ENCODE assay signal across 15 cellular contexts in genomic region chr1:54681396-54681795, GRCh38. TPM values are rescaled to one million over a fixed set of nuclear protein-coding genes. Genes with fewer than 3 reads are reported as not detected.
A peak's percentile ranks its signal among the peaks of the same experiment; 100 is the strongest.
DNase-seq lines count a peak whose midpoint lies in the region; ATAC-seq and TF ChIP-seq lines count a peak whose summit lies in the region.
"Had no signal": no experiment of that assay in that cellular context is flagged by ENCODE, and none has a peak within 500 bp of the region (broad histone marks: within the 10 kb centered on the region; RNA-seq: fewer than 3 reads in every experiment).

No MANE protein-coding gene starts in this region.

- H3K27me3 ChIP-seq in brain microvascular endothelial cell (replicated peaks) (no peaks in the 10 kb centered on the region), spleen (replicated peaks in 1 of 7) (no peaks in the 10 kb centered on the region)
- H3K27me3 ChIP-seq: pancreas had no signal

- H3K27ac ChIP-seq in brain microvascular endothelial cell (no peak overlapping the region), spleen (no peak overlapping the region)
- H3K27ac ChIP-seq: pancreas had no signal

- no peaks in the 10 kb centered on the region for H3K4me1 ChIP-seq in spleen
- H3K4me1 ChIP-seq: pancreas had no signal

- H3K36me3 Mint-ChIP-seq in activated naive CD8-positive, alpha-beta T cell treated with anti-CD3 and anti-CD28 coated beads, Interleukin-2, amount 50 U/mL, for 24 hours (ENCODE audit: low read depth) = no peaks in the 10 kb centered on the region
- H3K36me3 Mint-ChIP-seq in activated naive CD8-positive, alpha-beta T cell treated with anti-CD3 and anti-CD28 coated beads for 36 hours = no peaks in the 10 kb centered on the region

- H3K36me3 ChIP-seq in brain microvascular endothelial cell (replicated peaks) = no peaks in the 10 kb centered on the region
- H3K36me3 ChIP-seq in spleen = no peaks in the 10 kb centered on the region
- H3K36me3 ChIP-seq: pancreas had no signal

- ATAC-seq in activated naive CD8-positive, alpha-beta T cell treated with anti-CD3 and anti-CD28 coated beads, Interleukin-2, amount 50 U/mL, for 24 hours = peak; percentile 29
- ATAC-seq: stimulated activated naive CD8-positive, alpha-beta T cell treated with anti-CD3 and anti-CD28 coated beads, Interleukin-15, amount 100 ng/mL, for 72 hours had no signal

- no peak for TF ChIP-seq POLR2A in spleen (IDR thresholded peaks at IDR 0.05)

- no peaks in the 10 kb centered on the region for H3K9me3 ChIP-seq in spleen
- H3K9me3 ChIP-seq: pancreas had no signal

- TF ChIP-seq CTCF in brain microvascular endothelial cell (IDR thresholded peaks at IDR 0.05; ENCODE audit: low read depth, low read length, missing control alignments) = no peak
- TF ChIP-seq CTCF in spleen (IDR thresholded peaks at IDR 0.05 in 8 of 11, conservative IDR thresholded peaks at IDR 0.05 in 3 of 11) = no peak

- no peak overlapping the region for H3K4me3 ChIP-seq in brain microvascular endothelial cell (ENCODE audit: low read depth, low read length)
- H3K4me3 ChIP-seq in spleen = no peak overlapping the region
- H3K4me3 ChIP-seq: pancreas had no signal

- no peak overlapping the region for H3K27ac Mint-ChIP-seq in activated naive CD8-positive, alpha-beta T cell treated with anti-CD3 and anti-CD28 coated beads, Interleukin-2, amount 50 U/mL, for 24 hours
- no peak overlapping the region for H3K27ac Mint-ChIP-seq in activated naive CD8-positive, alpha-beta T cell treated with anti-CD3 and anti-CD28 coated beads for 36 hours
- H3K27ac Mint-ChIP-seq: activated B cell treated with CpG ODN at 0.5 μM for 24 hours; stimulated activated naive CD8-positive, alpha-beta T cell treated with anti-CD3 and anti-CD28 coated beads, Interleukin-15, amount 100 ng/mL, for 72 hours had no signal

- no peaks in the 10 kb centered on the region for H3K27me3 Mint-ChIP-seq in activated naive CD8-positive, alpha-beta T cell treated with anti-CD3 and anti-CD28 coated beads, Interleukin-2, amount 50 U/mL, for 24 hours
- no peaks in the 10 kb centered on the region for H3K27me3 Mint-ChIP-seq in activated naive CD8-positive, alpha-beta T cell treated with anti-CD3 and anti-CD28 coated beads for 36 hours
- H3K27me3 Mint-ChIP-seq: stimulated activated naive CD8-positive, alpha-beta T cell treated with anti-CD3 and anti-CD28 coated beads, Interleukin-15, amount 100 ng/mL, for 72 hours had no signal

- no peak overlapping the region for H3K4me3 Mint-ChIP-seq in activated naive CD8-positive, alpha-beta T cell treated with anti-CD3 and anti-CD28 coated beads, Interleukin-2, amount 50 U/mL, for 24 hours
- no peak overlapping the region for H3K4me3 Mint-ChIP-seq in activated naive CD8-positive, alpha-beta T cell treated with anti-CD3 and anti-CD28 coated beads for 36 hours
- H3K4me3 Mint-ChIP-seq: activated B cell treated with CpG ODN at 0.5 μM for 24 hours; H9; stimulated activated naive CD8-positive, alpha-beta T cell treated with anti-CD3 and anti-CD28 coated beads, Interleukin-15, amount 100 ng/mL, for 72 hours had no signal

- in situ Hi-C loops in brain microvascular endothelial cell (cut with HindIII; ENCODE audit: low pct_ligation_motif_present, low sequenced_read_pairs) = no loop called here

- intact Hi-C loops in spleen (cut with DNase I; ENCODE audit: low total_unique reads) = no loop called here

- H3K9me3 Mint-ChIP-seq in activated naive CD8-positive, alpha-beta T cell treated with anti-CD3 and anti-CD28 coated beads, Interleukin-2, amount 50 U/mL, for 24 hours = no peaks in the 10 kb centered on the region
- no peaks in the 10 kb centered on the region for H3K9me3 Mint-ChIP-seq in activated naive CD8-positive, alpha-beta T cell treated with anti-CD3 and anti-CD28 coated beads for 36 hours
- H3K9me3 Mint-ChIP-seq: activated B cell treated with CpG ODN at 0.5 μM for 24 hours; H9; stimulated activated naive CD8-positive, alpha-beta T cell treated with anti-CD3 and anti-CD28 coated beads, Interleukin-15, amount 100 ng/mL, for 72 hours had no signal

- DNase-seq in activated naive CD8-positive, alpha-beta T cell treated with anti-CD3 and anti-CD28 coated beads, Interleukin-2, amount 50 U/mL, for 24 hours = no peak
- DNase-seq in activated naive CD8-positive, alpha-beta T cell treated with anti-CD3 and anti-CD28 coated beads for 36 hours = no peak
- DNase-seq in NCI-H2171 (lab: John Stamatoyannopoulos, UW) (peak; percentile 8), brain microvascular endothelial cell (peak; percentile 18), stromal cell of bone marrow (ENCODE audit: low read depth) (peak; percentile 6), spleen (no peak)
- no peak for DNase-seq in effector CD8-positive, alpha-beta T cell (lab: John Stamatoyannopoulos, UW)
- no peak for DNase-seq in central memory CD4-positive, alpha-beta T cell
- DNase-seq: activated B cell treated with CpG ODN at 0.5 μM for 24 hours; cerebellar nuclear complex; H9; pancreas; SHP77 treated with DMSO at 0.1 percent for 48 hours; stimulated activated CD4-positive, alpha-beta T cell treated with anti-CD3 and anti-CD28 coated beads, Interleukin-2, amount 100 ng/mL, for 48 hours; stimulated activated naive CD8-positive, alpha-beta T cell treated with anti-CD3 and anti-CD28 coated beads, Interleukin-15, amount 100 ng/mL, for 72 hours had no signal

- no peaks in the 10 kb centered on the region for H3K4me1 Mint-ChIP-seq in activated naive CD8-positive, alpha-beta T cell treated with anti-CD3 and anti-CD28 coated beads, Interleukin-2, amount 50 U/mL, for 24 hours
- H3K4me1 Mint-ChIP-seq in activated naive CD8-positive, alpha-beta T cell treated with anti-CD3 and anti-CD28 coated beads for 36 hours = no peaks in the 10 kb centered on the region
- H3K4me1 Mint-ChIP-seq: activated B cell treated with CpG ODN at 0.5 μM for 24 hours; stimulated activated naive CD8-positive, alpha-beta T cell treated with anti-CD3 and anti-CD28 coated beads, Interleukin-15, amount 100 ng/mL, for 72 hours had no signal

RNA-seq across cellular contexts. Expression of gene TTC4, which starts 34.3 kb away (rescaled TPM):
- total RNA-seq in activated naive CD8-positive, alpha-beta T cell treated with anti-CD3 and anti-CD28 coated beads for 36 hours = 10 to 100 TPM; 40.1 to 41.4 TPM
- total RNA-seq in spleen = 10 to 100 TPM; 15.4 to 28.5 (median 17.3) TPM
- 10 to 100 TPM; 12.1 to 15.3 (median 13.3) TPM for polyA plus RNA-seq in spleen

RNA-seq across cellular contexts. Expression of gene MROH7, which starts 39.8 kb away (rescaled TPM):
- under 1 TPM; 0.12 to 0.14 TPM for total RNA-seq in activated naive CD8-positive, alpha-beta T cell treated with anti-CD3 and anti-CD28 coated beads for 36 hours
- 1 to 10 TPM; 1.1 to 3.6 (median 1.6) TPM for total RNA-seq in spleen
- polyA plus RNA-seq in spleen = 1 to 10 TPM in 1 of 3 donors, under 1 TPM in 2; 0.36 to 1.2 (median 0.58) TPM
- total RNA-seq: activated B cell treated with CpG ODN at 0.5 μM for 24 hours had no signal

RNA-seq across cellular contexts. Expression of gene FAM151A, which starts 58.1 kb away (rescaled TPM):
- total RNA-seq in activated naive CD8-positive, alpha-beta T cell treated with anti-CD3 and anti-CD28 coated beads for 36 hours = not detected
- total RNA-seq in spleen = 1 to 10 TPM in 1 of 7 donors, under 1 TPM in 5, not detected in 1; 0.70 to 1.2 (median 0.75) TPM
- polyA plus RNA-seq in spleen = 1 to 10 TPM; 2.9 to 4.2 (median 3.8) TPM
- total RNA-seq: activated B cell treated with CpG ODN at 0.5 μM for 24 hours, H9 had no signal

Comparison
In these comparisons a context has a peak if more than half of its experiments do, and no peak if none do; other contexts are left out.
1. DNase-seq: peak in NCI-H2171 (single experiment), brain microvascular endothelial cell (single experiment) and stromal cell of bone marrow (single experiment); none in activated naive CD8-positive, alpha-beta T cell treated with anti-CD3 and anti-CD28 coated beads, Interleukin-2, amount 50 U/mL, for 24 hours (single experiment), activated naive CD8-positive, alpha-beta T cell treated with anti-CD3 and anti-CD28 coated beads for 36 hours (single experiment), effector CD8-positive, alpha-beta T cell (single experiment), spleen (single experiment) and central memory CD4-positive, alpha-beta T cell (single experiment).